In genomic region chr19:33797821-33798633, GRCh38 we compare ENCODE assay signal across 8 cellular contexts. TPM values are rescaled to one million over a fixed set of nuclear protein-coding genes. Genes with fewer than 3 reads are reported as not detected.
DNase-seq lines count a peak whose midpoint lies in the region; TF ChIP-seq lines count a peak whose summit lies in the region.

No MANE protein-coding gene starts in this region.

- no peaks in the 10 kb centered on the region for H3K9me3 ChIP-seq in neutrophil

- POLR2A ChIA-PET in activated CD4-positive, alpha-beta memory T cell treated with anti-CD3 and anti-CD28 coated beads, Interleukin-2, amount 10 ng/mL, durations not matched to agents 7 days and 5 days (lab: Charles Lee): interaction anchor here (0.9 to 4.4 kb wide), 9 partner anchors 8 to 425 kb away, joined by 3 to 75 read pairs (median 8); partner anchors contain the start of gene LSM14A

- H3K27ac ChIP-seq in neutrophil: no peak overlapping the region

- H3K9me3 Mint-ChIP-seq in activated CD4-positive, alpha-beta memory T cell treated with anti-CD3 and anti-CD28 coated beads, Interleukin-2, amount 10 ng/mL, durations not matched to agents 7 days and 5 days: no peaks in the 10 kb centered on the region

- H3K27ac Mint-ChIP-seq in activated CD4-positive, alpha-beta memory T cell treated with anti-CD3 and anti-CD28 coated beads, Interleukin-2, amount 10 ng/mL, durations not matched to agents 7 days and 5 days: peak overlapping the region; percentile 74

- H3K36me3 Mint-ChIP-seq in activated CD4-positive, alpha-beta memory T cell treated with anti-CD3 and anti-CD28 coated beads, Interleukin-2, amount 10 ng/mL, durations not matched to agents 7 days and 5 days (ENCODE audit: low read depth): no peaks in the 10 kb centered on the region

- TF ChIP-seq CTCF in neutrophil (IDR thresholded peaks at IDR 0.05): no peak

- peaks cover 20% of the 10 kb centered on the region for H3K27me3 Mint-ChIP-seq in activated CD4-positive, alpha-beta memory T cell treated with anti-CD3 and anti-CD28 coated beads, Interleukin-2, amount 10 ng/mL, durations not matched to agents 7 days and 5 days

- CTCF ChIA-PET in activated CD4-positive, alpha-beta memory T cell treated with anti-CD3 and anti-CD28 coated beads, Interleukin-2, amount 10 ng/mL, durations not matched to agents 7 days and 5 days (lab: Charles Lee): interaction anchor here (0.7 to 3.1 kb wide), 5 partner anchors 9 to 347 kb away, joined by 3 to 20 read pairs (median 6); no protein-coding TSS in a partner anchor

- H3K36me3 ChIP-seq in neutrophil: no peaks in the 10 kb centered on the region

- in situ Hi-C loops in ACHN (cut with HindIII; ENCODE audit: low pct_ligation_motif_present, low pct_unique_long_range_greater_than_20kb, low sequenced_read_pairs): no loop called here

- peaks cover 12% of the 10 kb centered on the region for H3K4me1 Mint-ChIP-seq in activated CD4-positive, alpha-beta memory T cell treated with anti-CD3 and anti-CD28 coated beads, Interleukin-2, amount 10 ng/mL, durations not matched to agents 7 days and 5 days

- peaks cover 56% of the 10 kb centered on the region for H3K27me3 ChIP-seq in neutrophil

- peak overlapping the region; percentile 57 to 77 for H3K4me3 ChIP-seq in neutrophil (ENCODE audit: low read depth in 1 of 2, low read length in 1 of 2)

- DNase-seq in stimulated activated CD4-positive, alpha-beta T cell treated with anti-CD3 and anti-CD28 coated beads, Interleukin-15, amount 100 ng/mL, for 24 hours: peak; percentile 58
- no peak for DNase-seq in stimulated activated CD4-positive, alpha-beta T cell treated with anti-CD3 and anti-CD28 coated beads, Interleukin-1b, Interleukin-23, amount 100 ng/mL, for 48 hours
- peak; percentile 55 for DNase-seq in activated CD4-positive, alpha-beta memory T cell treated with anti-CD3 and anti-CD28 coated beads, Interleukin-2, amount 10 ng/mL, durations not matched to agents 7 days and 5 days
- peak; percentile 74 for DNase-seq in foreskin melanocyte
- DNase-seq in SKM-1 treated with dmso at 0.1 percent for 144 hours (lab: John Stamatoyannopoulos, UW; ENCODE audit: unreplicated experiment): no peak
- DNase-seq in kidney glomerular epithelial cell (lab: John Stamatoyannopoulos, UW): no peak
- DNase-seq in ACHN: no peak

- peak overlapping the region; percentile 78 for H3K4me3 Mint-ChIP-seq in activated CD4-positive, alpha-beta memory T cell treated with anti-CD3 and anti-CD28 coated beads, Interleukin-2, amount 10 ng/mL, durations not matched to agents 7 days and 5 days

- H3K4me1 ChIP-seq in neutrophil (ENCODE audit: control insufficient read depth in 1 of 2, insufficient read depth in 1 of 2, low read depth in 1 of 2, low read length in 1 of 2): peaks cover 17 to 18% of the 10 kb centered on the region in 2 experiments

RNA-seq across cellular contexts. Expression of gene KCTD15, which starts 1.4 kb away (rescaled TPM):
- total RNA-seq in activated CD4-positive, alpha-beta memory T cell treated with anti-CD3 and anti-CD28 coated beads, Interleukin-2, amount 10 ng/mL, durations not matched to agents 7 days and 5 days: 10 to 100 TPM; 10.9 to 11.6 TPM

Comparison
In these comparisons a context has a peak if more than half of its experiments do, and no peak if none do; other contexts are left out.
1. DNase-seq: peak in stimulated activated CD4-positive, alpha-beta T cell treated with anti-CD3 and anti-CD28 coated beads, Interleukin-15, amount 100 ng/mL, for 24 hours (single experiment), activated CD4-positive, alpha-beta memory T cell treated with anti-CD3 and anti-CD28 coated beads, Interleukin-2, amount 10 ng/mL, durations not matched to agents 7 days and 5 days (single experiment) and foreskin melanocyte (single experiment); none in stimulated activated CD4-positive, alpha-beta T cell treated with anti-CD3 and anti-CD28 coated beads, Interleukin-1b, Interleukin-23, amount 100 ng/mL, for 48 hours (single experiment), SKM-1 treated with dmso at 0.1 percent for 144 hours (single experiment), kidney glomerular epithelial cell (single experiment) and ACHN (single experiment).